8 cellular contexts compared by ENCODE assay signal in genomic region chr17:17919169-17920107, GRCh38. TPM values are rescaled to one million over a fixed set of nuclear protein-coding genes. Genes with fewer than 3 reads are reported as not detected.
A peak's percentile ranks its signal among the peaks of the same experiment; 100 is the strongest.
DNase-seq lines count a peak whose midpoint lies in the region; ATAC-seq and TF ChIP-seq lines count a peak whose summit lies in the region.

No MANE protein-coding gene starts in this region.

- intact Hi-C loops in activated CD4-positive, alpha-beta T cell treated with anti-CD3 and anti-CD28 coated beads, Interleukin-2, amount 10 ng/mL, durations not matched to agents 24 days and 14 days (cut with micrococcal nuclease), result loop anchor here (1.0 kb wide), 1 partner anchor 41 kb away; no protein-coding TSS in a partner anchor

- H3K4me1 ChIP-seq in liver (ENCODE audit: control insufficient read depth in 4 of 4, insufficient read depth in 4 of 4, low read length in 3 of 4), result peaks cover 0 to 26% (median 21%) of the 10 kb centered on the region in 4 donors

- H3K27ac ChIP-seq in coronary artery, result peak overlapping the region in 1 of 2 donors; percentile 20
- no peak overlapping the region for H3K27ac ChIP-seq in liver (ENCODE audit: low read depth in 1 of 2, low read length in 2 of 2)

- in situ Hi-C loops in ACHN (cut with HindIII; ENCODE audit: low pct_ligation_motif_present, low pct_unique_long_range_greater_than_20kb, low sequenced_read_pairs), result no loop called here

- peak; percentile 54 for ATAC-seq in GM18868 (IDR thresholded peaks at IDR 0.05; ENCODE audit: unreplicated experiment)

- H3K9me3 ChIP-seq in liver (ENCODE audit: control insufficient read depth in 4 of 4, low read length in 3 of 4), result no peaks in the 10 kb centered on the region

- no peak overlapping the region for H3K4me3 ChIP-seq in coronary artery
- no peak overlapping the region for H3K4me3 ChIP-seq in liver (ENCODE audit: low read depth in 1 of 3, low read length in 3 of 3)

- TF ChIP-seq CTCF in coronary artery (IDR thresholded peaks at IDR 0.05) (peak; percentile 59), liver (IDR thresholded peaks at IDR 0.05; ENCODE audit: low read depth, low read length, missing input control) (peak; percentile 80)

- H3K27me3 Mint-ChIP-seq in activated CD4-positive, alpha-beta T cell treated with anti-CD3 and anti-CD28 coated beads, Interleukin-2, amount 10 ng/mL, durations not matched to agents 24 days and 14 days, result no peaks in the 10 kb centered on the region

- no peaks in the 10 kb centered on the region for H3K36me3 ChIP-seq in liver (ENCODE audit: control insufficient read depth in 4 of 4, insufficient read depth in 3 of 4, low read depth in 1 of 4, low read length in 3 of 4)

- no peak overlapping the region for H3K9ac ChIP-seq in liver (ENCODE audit: low read depth in 1 of 2, low read length in 2 of 2)

- H3K4me3 Mint-ChIP-seq in activated CD4-positive, alpha-beta T cell treated with anti-CD3 and anti-CD28 coated beads, Interleukin-2, amount 10 ng/mL, durations not matched to agents 24 days and 14 days, result no peak overlapping the region

- no peaks in the 10 kb centered on the region for H3K36me3 Mint-ChIP-seq in activated CD4-positive, alpha-beta T cell treated with anti-CD3 and anti-CD28 coated beads, Interleukin-2, amount 10 ng/mL, durations not matched to agents 24 days and 14 days (ENCODE audit: low read depth)

- TF ChIP-seq RAD21 in liver (IDR thresholded peaks at IDR 0.05), result peak; percentile 95 to 97

- peaks cover 14% of the 10 kb centered on the region for H3K4me1 Mint-ChIP-seq in activated CD4-positive, alpha-beta T cell treated with anti-CD3 and anti-CD28 coated beads, Interleukin-2, amount 10 ng/mL, durations not matched to agents 24 days and 14 days

- no peak overlapping the region for H3K27ac Mint-ChIP-seq in activated CD4-positive, alpha-beta T cell treated with anti-CD3 and anti-CD28 coated beads, Interleukin-2, amount 10 ng/mL, durations not matched to agents 24 days and 14 days

- no peaks in the 10 kb centered on the region for H3K9me3 Mint-ChIP-seq in activated CD4-positive, alpha-beta T cell treated with anti-CD3 and anti-CD28 coated beads, Interleukin-2, amount 10 ng/mL, durations not matched to agents 24 days and 14 days

- WGBS in liver, result 31% methylated on average over 5 of the region's 5 CpGs

- DNase-seq in ACHN (peak; percentile 86), NCI-H345 treated with DMSO at 0.1 percent for 48 hours (lab: John Stamatoyannopoulos, UW; ENCODE audit: unreplicated experiment) (peak; percentile 9), coronary artery (ENCODE audit: low spot score) (no peak), NCI-H128 (lab: John Stamatoyannopoulos, UW; ENCODE audit: unreplicated experiment) (no peak)
- DNase-seq in activated CD4-positive, alpha-beta T cell treated with anti-CD3 and anti-CD28 coated beads, Interleukin-2, amount 10 ng/mL, durations not matched to agents 24 days and 14 days, result peak; percentile 88
- DNase-seq in stimulated activated CD4-positive, alpha-beta T cell treated with anti-CD3 and anti-CD28 coated beads, TNF-alpha, amount 100 ng/mL, for 4 hours (ENCODE audit: low read depth in 3 of 3), result peak; percentile 12 to 34 (median 34)

- H3K27me3 ChIP-seq in liver (ENCODE audit: control insufficient read depth in 4 of 4, insufficient read depth in 4 of 4, low read length in 3 of 4), result no peaks in the 10 kb centered on the region

TF ChIP-seq in liver, 16 proteins besides CTCF, POLR2A, EP300 and RAD21:
- no peak for TF ChIP-seq REST (IDR thresholded peaks at IDR 0.05)
- no peak for TF ChIP-seq HNF4G (IDR thresholded peaks at IDR 0.05)
- TF ChIP-seq SP1 (IDR thresholded peaks at IDR 0.05), result no peak
- no peak for TF ChIP-seq YY1 (IDR thresholded peaks at IDR 0.05)
- TF ChIP-seq HNF4A (conservative IDR thresholded peaks at IDR 0.05), result peak in 1 of 2 donors; percentile 13
- TF ChIP-seq RXRA (IDR thresholded peaks at IDR 0.05), result peak in 1 of 2 donors; percentile 14
- no peak for TF ChIP-seq ZBTB33 (IDR thresholded peaks at IDR 0.05)
- no peak for TF ChIP-seq TAF1 (conservative IDR thresholded peaks at IDR 0.05)
- TF ChIP-seq MAX (IDR thresholded peaks at IDR 0.05), result no peak

RNA-seq across cellular contexts. Expression of gene TOM1L2, which starts 52.8 kb away (rescaled TPM):
- 8.8 and 10.0 TPM in 2 replicates for total RNA-seq in activated CD4-positive, alpha-beta T cell treated with anti-CD3 and anti-CD28 coated beads, Interleukin-2, amount 10 ng/mL, durations not matched to agents 24 days and 14 days
- total RNA-seq in liver, result 10 to 100 TPM in 1 of 2 donors, 1 to 10 TPM in 1; 5.0 to 24.0 TPM
- polyA plus RNA-seq in liver, result 10 to 100 TPM in 1 of 2 donors, 1 to 10 TPM in 1; 8.4 to 10.3 TPM

RNA-seq across cellular contexts. Expression of gene DRC3, which starts 53.2 kb away (rescaled TPM):
- 0.42 TPM in 1 of 2 replicates, not detected in the other for total RNA-seq in activated CD4-positive, alpha-beta T cell treated with anti-CD3 and anti-CD28 coated beads, Interleukin-2, amount 10 ng/mL, durations not matched to agents 24 days and 14 days
- 1 to 10 TPM in 1 of 2 donors, under 1 TPM in 1; 0.61 to 1.5 TPM for total RNA-seq in liver
- 1 to 10 TPM in 1 of 2 donors, under 1 TPM in 1; 0.72 to 1.5 TPM for polyA plus RNA-seq in liver

Comparison
In these comparisons a context has a peak if more than half of its experiments do, and no peak if none do; other contexts are left out.
1. DNase-seq: peak in ACHN (single experiment), NCI-H345 treated with DMSO at 0.1 percent for 48 hours (single experiment), activated CD4-positive, alpha-beta T cell treated with anti-CD3 and anti-CD28 coated beads, Interleukin-2, amount 10 ng/mL, durations not matched to agents 24 days and 14 days (single experiment) and stimulated activated CD4-positive, alpha-beta T cell treated with anti-CD3 and anti-CD28 coated beads, TNF-alpha, amount 100 ng/mL, for 4 hours (3 of 3); none in coronary artery (single experiment) and NCI-H128 (single experiment).